24 cellular contexts compared by ENCODE assay signal in genomic region chr20:16975682-16976081, GRCh38.
"Had no signal": no experiment of that assay in that cellular context is flagged by ENCODE, and none has a peak within 500 bp of the region (broad histone marks: within the 10 kb centered on the region; RNA-seq: fewer than 3 reads in every experiment).

No MANE protein-coding gene starts in this region.

- H3K27ac ChIP-seq: VCaP had no signal

- ATAC-seq: activated T-cell treated with anti-CD3 and anti-CD28 coated beads, Interleukin-2, amount 50 U/mL, for 4 hours; T-cell had no signal

- DNase-seq: activated CD4-positive, alpha-beta memory T cell treated with anti-CD3 and anti-CD28 coated beads for 36 hours; activated CD4-positive, alpha-beta T cell treated with anti-CD3 and anti-CD28 coated beads, Interleukin-2, amount 10 ng/mL, durations not matched to agents 7 days and 5 days; activated CD4-positive, CD25-positive, alpha-beta regulatory T cell; activated CD8-positive, alpha-beta memory T cell treated with anti-CD3 and anti-CD28 coated beads for 24 hours; activated gamma-delta T cell treated with Interleukin-2 at 50 U/mL for 16 hours; activated naive CD4-positive, alpha-beta T cell treated with anti-CD3 and anti-CD28 coated beads, Interleukin-2, amount 10 ng/mL, durations not matched to agents 7 days and 5 days; activated naive CD8-positive, alpha-beta T cell treated with anti-CD3 and anti-CD28 coated beads for 36 hours; activated T-cell treated with anti-CD3 and anti-CD28 coated beads, Interleukin-2, amount 50 U/mL, for 4 hours; IMR-90; Kasumi-1; KBM-7; NCI-H1105 treated with DMSO at 0.1 percent for 48 hours; NCI-H146; NCI-H187 treated with DMSO at 0.1 percent for 48 hours; NCI-H2171; NCI-H226; NCI-H526; NCI-H774; NK-92 treated with Interleukin-12 subunit alpha and Interleukin-12 subunit beta, amount 100 ng/mL, for 24 hours; SIG-M5; T-cell; T-helper 2 cell; T1000 had no signal
